In genomic region chr19:40735003-40735771, GRCh38 we compare ENCODE assay signal across 18 cellular contexts. TPM values are rescaled to one million over a fixed set of nuclear protein-coding genes. Genes with fewer than 3 reads are reported as not detected.
A peak's percentile ranks its signal among the peaks of the same experiment; 100 is the strongest.
DNase-seq lines count a peak whose midpoint lies in the region; ATAC-seq and TF ChIP-seq lines count a peak whose summit lies in the region.
"Had no signal": no experiment of that assay in that cellular context is flagged by ENCODE, and none has a peak within 500 bp of the region (broad histone marks: within the 10 kb centered on the region; RNA-seq: fewer than 3 reads in every experiment).

No MANE protein-coding gene starts in this region.

- H3K4me1 ChIP-seq in Caco-2 (no peaks in the 10 kb centered on the region), PC-9 (replicated peaks; ENCODE audit: insufficient read depth) (peaks cover 15% of the 10 kb centered on the region)
- H3K4me1 ChIP-seq: SJSA1 had no signal

- H3F3A ChIP-seq in PC-9 (ENCODE audit: insufficient read depth, low read depth), result peaks cover 20% of the 10 kb centered on the region

- peaks cover 98% of the 10 kb centered on the region for H3K36me3 Mint-ChIP-seq in Caco-2 (ENCODE audit: insufficient read depth, unreplicated experiment)
- peaks cover 32% of the 10 kb centered on the region for H3K36me3 Mint-ChIP-seq in progenitor cell of endocrine pancreas (ENCODE audit: insufficient read depth)
- peaks cover 76% of the 10 kb centered on the region for H3K36me3 Mint-ChIP-seq in stimulated activated effector memory CD8-positive, alpha-beta T cell treated with anti-CD3 and anti-CD28 coated beads, Interleukin-12 subunit alpha, Interleukin-12 subunit beta, amount 100 ng/mL, for 72 hours

- CTCF ChIA-PET in Caco-2 (lab: Charles Lee) (no interaction called here), PC-9 (lab: Charles Lee) (interaction anchor here (0.6 to 0.7 kb wide), 2 partner anchors 20 to 271 kb away, joined by 3 read pairs; no protein-coding TSS in a partner anchor)

- H3K27me3 Mint-ChIP-seq in Caco-2 (ENCODE audit: insufficient read depth, unreplicated experiment) (no peaks in the 10 kb centered on the region), progenitor cell of endocrine pancreas (no peaks in the 10 kb centered on the region)
- H3K27me3 Mint-ChIP-seq: B cell; CD4-positive, alpha-beta T cell had no signal

- H3K4me1 Mint-ChIP-seq in Caco-2 (ENCODE audit: low read depth, unreplicated experiment), result peaks cover 14% of the 10 kb centered on the region
- H3K4me1 Mint-ChIP-seq in progenitor cell of endocrine pancreas (ENCODE audit: low read depth), result no peaks in the 10 kb centered on the region
- H3K4me1 Mint-ChIP-seq in stimulated activated effector memory CD8-positive, alpha-beta T cell treated with anti-CD3 and anti-CD28 coated beads, Interleukin-12 subunit alpha, Interleukin-12 subunit beta, amount 100 ng/mL, for 72 hours, result no peaks in the 10 kb centered on the region
- H3K4me1 Mint-ChIP-seq: B cell, GM23338 had no signal

- no peak overlapping the region for H3K4me3 Mint-ChIP-seq in Caco-2 (ENCODE audit: unreplicated experiment)
- H3K4me3 Mint-ChIP-seq in progenitor cell of endocrine pancreas (ENCODE audit: low read depth), result no peak overlapping the region
- no peak overlapping the region for H3K4me3 Mint-ChIP-seq in stimulated activated effector memory CD8-positive, alpha-beta T cell treated with anti-CD3 and anti-CD28 coated beads, Interleukin-12 subunit alpha, Interleukin-12 subunit beta, amount 100 ng/mL, for 72 hours
- H3K4me3 Mint-ChIP-seq: B cell; CD4-positive, alpha-beta T cell; GM23338 had no signal

- H3K9me3 ChIP-seq in Caco-2 (no peaks in the 10 kb centered on the region), PC-9 (ENCODE audit: insufficient read depth, low read depth) (no peaks in the 10 kb centered on the region)
- H3K9me3 ChIP-seq: SJSA1 had no signal

- no peaks in the 10 kb centered on the region for H4K20me1 ChIP-seq in PC-9 (ENCODE audit: insufficient read depth)

- H2AFZ ChIP-seq in PC-9, result no peak overlapping the region
- H2AFZ ChIP-seq: GM23338 had no signal

- peak overlapping the region; percentile 65 for H3K27ac ChIP-seq in PC-9
- H3K27ac ChIP-seq: SJSA1 had no signal

- H3K4me2 ChIP-seq in PC-9, result peak overlapping the region; percentile 45; the same call in 1 of the 2 replicates
- H3K4me2 ChIP-seq: GM23338 had no signal

- peak; percentile 30 for ATAC-seq in esophagus mucosa
- no peak for ATAC-seq in stimulated activated effector memory CD8-positive, alpha-beta T cell treated with anti-CD3 and anti-CD28 coated beads, Interleukin-12 subunit alpha, Interleukin-12 subunit beta, amount 100 ng/mL, for 72 hours
- no peak for ATAC-seq in GM21825 (IDR thresholded peaks at IDR 0.05; ENCODE audit: unreplicated experiment)
- ATAC-seq: GM23338 had no signal

- intact Hi-C loops in Caco-2 (cut with micrococcal nuclease; ENCODE audit: unreplicated experiment) (no loop called here), PC-9 (cut with micrococcal nuclease; ENCODE audit: unreplicated experiment) (no loop called here)

- H3K27ac Mint-ChIP-seq in Caco-2 (ENCODE audit: unreplicated experiment) (peak overlapping the region; percentile 22), progenitor cell of endocrine pancreas (peak overlapping the region; percentile 33)
- H3K27ac Mint-ChIP-seq in stimulated activated effector memory CD8-positive, alpha-beta T cell treated with anti-CD3 and anti-CD28 coated beads, Interleukin-12 subunit alpha, Interleukin-12 subunit beta, amount 100 ng/mL, for 72 hours, result no peak overlapping the region
- H3K27ac Mint-ChIP-seq: B cell; CD4-positive, alpha-beta T cell; GM23338 had no signal

- TF ChIP-seq CTCF in Caco-2 (IDR thresholded peaks at IDR 0.05; ENCODE audit: insufficient read depth in 1 of 2, low read depth in 1 of 2, low read length in 1 of 2, severe bottlenecking in 1 of 2, unreplicated experiment in 1 of 2) (no peak), PC-9 (conservative IDR thresholded peaks at IDR 0.05) (no peak), progenitor cell of endocrine pancreas (IDR thresholded peaks at IDR 0.05; ENCODE audit: unreplicated experiment) (no peak)

- H3K79me2 ChIP-seq in PC-9 (ENCODE audit: low read depth), result no peaks in the 10 kb centered on the region

- no peaks in the 10 kb centered on the region for H3K9me3 Mint-ChIP-seq in Caco-2 (ENCODE audit: unreplicated experiment)
- H3K9me3 Mint-ChIP-seq in progenitor cell of endocrine pancreas (ENCODE audit: low read depth), result no peaks in the 10 kb centered on the region
- no peaks in the 10 kb centered on the region for H3K9me3 Mint-ChIP-seq in stimulated activated effector memory CD8-positive, alpha-beta T cell treated with anti-CD3 and anti-CD28 coated beads, Interleukin-12 subunit alpha, Interleukin-12 subunit beta, amount 100 ng/mL, for 72 hours
- H3K9me3 Mint-ChIP-seq: CD4-positive, alpha-beta T cell had no signal

- H3K9me2 ChIP-seq in PC-9 (ENCODE audit: insufficient read depth), result no peaks in the 10 kb centered on the region

- H3K36me3 ChIP-seq in Caco-2 (ENCODE audit: control insufficient read depth, insufficient read depth, low read length) (peaks cover 18% of the 10 kb centered on the region), PC-9 (ENCODE audit: low read depth) (peaks cover 12% of the 10 kb centered on the region; the same call in 1 of the 2 replicates)

- BruUV-seq in Caco-2 (replicated peaks; lab: Mats Ljungman, UMichigan) (no TSS peak), PC-9 (replicated peaks; lab: Mats Ljungman, UMichigan) (no TSS peak)

- no peak for DNase-seq in Caco-2
- peak in 1 of 2 experiments; percentile 37 for DNase-seq in PC-9
- DNase-seq in progenitor cell of endocrine pancreas (ENCODE audit: low spot score, unreplicated experiment), result no peak
- no peak for DNase-seq in stimulated activated effector memory CD8-positive, alpha-beta T cell treated with anti-CD3 and anti-CD28 coated beads, Interleukin-12 subunit alpha, Interleukin-12 subunit beta, amount 100 ng/mL, for 72 hours (ENCODE audit: low spot score in 2 of 2)
- no peak for DNase-seq in NOMO-1 treated with dmso at 0.1 percent for 144 hours (lab: John Stamatoyannopoulos, UW; ENCODE audit: unreplicated experiment)
- DNase-seq: CD4-positive, alpha-beta T cell; DMS79 treated with DMSO at 0.1 percent for 48 hours; GDM1; Kasumi-1; NCI-H1436; NCI-H2029 treated with DMSO at 0.1 percent for 48 hours; NCI-H510A; NCI-H82 had no signal

- POLR2A ChIA-PET in Caco-2 (lab: Charles Lee) (interaction anchor here (1.1 kb wide), 1 partner anchor 10 kb away, joined by 3 read pairs; no protein-coding TSS in a partner anchor), PC-9 (lab: Charles Lee; ENCODE audit: unreplicated experiment) (interaction anchor here (0.5 to 1.4 kb wide), 6 partner anchors 15 to 62 kb away, joined by 3 to 10 read pairs (median 6); partner anchors contain the start of genes ACTMAP, COQ8B, ITPKC and NUMBL)

- H3K27me3 ChIP-seq in Caco-2 (replicated peaks; ENCODE audit: control insufficient read depth, insufficient read depth, low read length) (no peaks in the 10 kb centered on the region), PC-9 (ENCODE audit: insufficient read depth, low read depth) (no peaks in the 10 kb centered on the region)
- H3K27me3 ChIP-seq: SJSA1 had no signal

- no peak overlapping the region for H3K4me3 ChIP-seq in Caco-2 (ENCODE audit: low read depth, low read length)
- H3K4me3 ChIP-seq in PC-9, result no peak overlapping the region
- H3K4me3 ChIP-seq: GM23338, SJSA1 had no signal

RNA-seq across cellular contexts. Expression of gene ACTMAP, which starts 15.1 kb away (rescaled TPM):
- 28.0 and 29.2 TPM in 2 replicates for total RNA-seq in Caco-2 (2022)
- total RNA-seq in PC-9 (2021), result 35.9 and 39.3 TPM in 2 replicates
- 5.4 TPM for total RNA-seq in esophagus mucosa
- total RNA-seq in progenitor cell of endocrine pancreas, result 21.1 and 22.5 TPM in 2 replicates

RNA-seq across cellular contexts. Expression of gene SNRPA, which starts 15.8 kb away (rescaled TPM):
- total RNA-seq in Caco-2 (2022) (133 and 134 TPM in 2 replicates), PC-9 (2021) (119 and 147 TPM in 2 replicates), esophagus mucosa (69.8 TPM), progenitor cell of endocrine pancreas (111 and 126 TPM in 2 replicates)

RNA-seq across cellular contexts. Expression of gene ITPKC, which starts 18.3 kb away (rescaled TPM):
- 28.5 and 31.2 TPM in 2 replicates for total RNA-seq in Caco-2 (2022)
- 17.6 and 22.1 TPM in 2 replicates for total RNA-seq in PC-9 (2021)
- total RNA-seq in esophagus mucosa, result 59.5 TPM
- total RNA-seq in progenitor cell of endocrine pancreas, result 20.1 and 20.7 TPM in 2 replicates

RNA-seq across cellular contexts. Expression of gene COQ8B, which starts 18.5 kb away (rescaled TPM):
- total RNA-seq in Caco-2 (2022) (30.9 and 35.7 TPM in 2 replicates), PC-9 (2021) (57.7 and 66.6 TPM in 2 replicates), esophagus mucosa (18.7 TPM), progenitor cell of endocrine pancreas (55.8 and 58.6 TPM in 2 replicates)

RNA-seq across cellular contexts. Expression of gene MIA, which starts 40.1 kb away (rescaled TPM):
- 1.1 and 1.3 TPM in 2 replicates for total RNA-seq in Caco-2 (2022)
- 2.5 and 2.7 TPM in 2 replicates for total RNA-seq in PC-9 (2021)
- 7.5 TPM for total RNA-seq in esophagus mucosa
- total RNA-seq in progenitor cell of endocrine pancreas, result 4.6 and 8.5 TPM in 2 replicates
- total RNA-seq: CD4-positive, alpha-beta T cell; GM23338; SJSA1 had no signal
